Comparison of ENCODE assay signal across 1 cellular context in the genomic region with DNA sequence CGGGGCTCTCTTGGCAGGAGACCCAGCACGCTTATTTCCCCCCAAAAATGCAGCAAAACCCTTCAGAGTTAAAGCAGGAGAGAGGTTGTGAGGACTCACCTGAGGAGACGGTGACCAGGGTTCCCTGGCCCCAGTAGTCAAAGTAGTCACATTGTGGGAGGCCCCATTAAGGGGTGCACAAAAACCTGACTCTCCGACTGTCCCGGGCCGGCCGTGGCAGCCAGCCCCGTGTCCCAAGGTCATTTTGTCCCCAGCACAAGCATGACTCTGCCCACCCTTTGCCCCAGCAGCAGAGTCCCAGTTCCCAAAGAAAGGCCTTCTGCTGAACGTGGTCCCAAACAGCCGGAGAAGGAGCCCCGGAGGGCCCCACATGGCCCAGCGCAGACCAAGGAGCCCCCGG.
TF ChIP-seq lines count a peak whose summit lies in the region.

No MANE protein-coding gene starts in this region.

TF ChIP-seq in WTC11, 78 proteins besides CTCF, POLR2A, EP300 and RAD21 (continued from another document):
- TF ChIP-seq OVOL2 (CRISPR knock-in tag; IDR thresholded peaks at IDR 0.05; ENCODE audit: borderline replicate concordance) = no peak
- no peak for TF ChIP-seq ZNF396 (CRISPR knock-in tag; IDR thresholded peaks at IDR 0.05; ENCODE audit: borderline replicate concordance)
